ENCODE assay signal across 8 cellular contexts in genomic region chr6:82248233-82248735, GRCh38. TPM values are rescaled to one million over a fixed set of nuclear protein-coding genes. Genes with fewer than 3 reads are reported as not detected.
DNase-seq lines count a peak whose midpoint lies in the region; TF ChIP-seq lines count a peak whose summit lies in the region.

No MANE protein-coding gene starts in this region.

- H3K27me3 ChIP-seq in MG63 (no peaks in the 10 kb centered on the region), smooth muscle cell (ENCODE audit: low read depth) (no peaks in the 10 kb centered on the region)

- H2AFZ ChIP-seq in smooth muscle cell (ENCODE audit: low read depth), result peak overlapping the region; percentile 82

- H3K27ac ChIP-seq in HEK293 (ENCODE audit: extremely low read depth, low read depth, low read length) (peak overlapping the region; percentile 84), angular gyrus (ENCODE audit: low read depth, low read length) (peak overlapping the region; percentile 89), smooth muscle cell (ENCODE audit: low read depth) (peak overlapping the region; percentile 95)

- H3K4me1 ChIP-seq in HEK293 (ENCODE audit: control insufficient read depth, insufficient read depth, low read length) (peaks cover 10% of the 10 kb centered on the region; the same call in 1 of the 2 replicates), smooth muscle cell (ENCODE audit: low read depth) (peaks cover 20% of the 10 kb centered on the region)

- H3K9ac ChIP-seq in smooth muscle cell (ENCODE audit: low read depth), result peak overlapping the region; percentile 96

- H3K4me3 ChIP-seq in HEK293 (ENCODE audit: low read depth, low read length) (peak overlapping the region; percentile 78), MG63 (peak overlapping the region; percentile 75), smooth muscle cell (peak overlapping the region; percentile 69)

- POLR2A ChIA-PET in HEK293 (lab: Yijun Ruan, JAX), result interaction anchor here (1.0 to 1.6 kb wide), 2 partner anchors 809 to 820 kb away, joined by 3 to 5 read pairs; partner anchors contain the start of gene DOP1A

- H4K20me1 ChIP-seq in smooth muscle cell (ENCODE audit: low read depth), result peaks cover 23% of the 10 kb centered on the region

- no peak; the same call in 1 of the 2 replicates for TF ChIP-seq CTCF in HEK293 (tag by site-specific recombination; IDR thresholded peaks at IDR 0.05)
- TF ChIP-seq CTCF in smooth muscle cell (IDR thresholded peaks at IDR 0.05; ENCODE audit: borderline replicate concordance, insufficient read depth, poor library complexity, severe bottlenecking), result no peak

- H3K9me3 ChIP-seq in HEK293 (ENCODE audit: control insufficient read depth, insufficient read depth, low read depth, low read length) (no peaks in the 10 kb centered on the region), MG63 (no peaks in the 10 kb centered on the region), smooth muscle cell (replicated peaks; ENCODE audit: low read depth) (no peaks in the 10 kb centered on the region)

- H3K79me2 ChIP-seq in smooth muscle cell (ENCODE audit: low read depth), result peaks cover 39% of the 10 kb centered on the region

- WGBS in smooth muscle cell (ENCODE audit: low lambda C conversion rate), result 9% methylated on average over 11 of the region's 11 CpGs

- no peaks in the 10 kb centered on the region for H3F3A ChIP-seq in smooth muscle cell (ENCODE audit: low read depth)

- CTCF ChIA-PET in HEK293 (lab: Yijun Ruan, JAX), result interaction anchor here (1.1 to 3.8 kb wide), 5 partner anchors 14 to 1267 kb away, joined by 4 to 19 read pairs (median 5); partner anchors contain the start of gene UBE3D

- H3K36me3 ChIP-seq in HEK293 (ENCODE audit: control insufficient read depth in 2 of 2, insufficient read depth in 1 of 2, low read length in 2 of 2) (peaks cover 0 to 14% of the 10 kb centered on the region in 2 experiments; a peak in 2 of 3 replicates), MG63 (peaks cover 20% of the 10 kb centered on the region), smooth muscle cell (ENCODE audit: low read depth) (no peaks in the 10 kb centered on the region)

- DNase-seq in stimulated activated CD4-positive, alpha-beta T cell treated with anti-CD3 and anti-CD28 coated beads, Interleukin-1b, Interleukin-23, amount 100 ng/mL, for 48 hours, result peak; percentile 29
- no peak for DNase-seq in stimulated activated CD4-positive, alpha-beta T cell treated with anti-CD3 and anti-CD28 coated beads, Interleukin-4, amount 100 ng/mL, for 1 hour
- peak; percentile 54 for DNase-seq in MG63
- DNase-seq in iPS-NIHi11 (ENCODE audit: low spot score), result peak; percentile 35
- DNase-seq in smooth muscle cell (lab: John Stamatoyannopoulos, UW; ENCODE audit: unreplicated experiment), result peak; percentile 57
- DNase-seq in NCI-H2107 (lab: John Stamatoyannopoulos, UW), result no peak

- peak overlapping the region; percentile 85 for H3K4me2 ChIP-seq in smooth muscle cell

TF ChIP-seq in HEK293, 187 proteins besides CTCF, POLR2A, EP300 and RAD21 (continues in another document):
- TF ChIP-seq ZNF692 (tag by site-specific recombination; IDR thresholded peaks at IDR 0.05) (no peak), ZNF660 (tag by site-specific recombination; IDR thresholded peaks at IDR 0.05) (peak; percentile 31; the same call in 1 of the 2 replicates), GLIS2 (tag by site-specific recombination; IDR thresholded peaks at IDR 0.05) (no peak), ZNF214 (tag by site-specific recombination; IDR thresholded peaks at IDR 0.05; ENCODE audit: borderline replicate concordance) (no peak), GLI2 (tag by site-specific recombination; IDR thresholded peaks at IDR 0.05; ENCODE audit: borderline replicate concordance, low read depth) (no peak), SCRT1 (tag by site-specific recombination; IDR thresholded peaks at IDR 0.05; ENCODE audit: borderline replicate concordance) (no peak), GFI1B (tag by site-specific recombination; IDR thresholded peaks at IDR 0.05) (no peak), ZNF274 (IDR thresholded peaks at IDR 0.05; ENCODE audit: low read length) (no peak), ZNF274 (tag by site-specific recombination; IDR thresholded peaks at IDR 0.05; ENCODE audit: borderline replicate concordance) (no peak), PBX3 (CRISPR knock-in tag; IDR thresholded peaks at IDR 0.05) (no peak), ZBTB7A (tag by site-specific recombination; IDR thresholded peaks at IDR 0.05; ENCODE audit: low read depth) (no peak), TRIM28 (IDR thresholded peaks at IDR 0.05; ENCODE audit: borderline replicate concordance, low read length) (0 out of 2 replicates have a peak, but pooled peaks have one; percentile 54), ZNF16 (tag by site-specific recombination; IDR thresholded peaks at IDR 0.05; ENCODE audit: low read depth) (no peak), ZNF501 (tag by site-specific recombination; IDR thresholded peaks at IDR 0.05) (0 out of 2 replicates have a peak, but pooled peaks have one; percentile 10), ZNF366 (tag by site-specific recombination; conservative IDR thresholded peaks at IDR 0.05) (0 out of 2 replicates have a peak, but pooled peaks have one; percentile 23), ZNF530 (tag by site-specific recombination; IDR thresholded peaks at IDR 0.05; ENCODE audit: low read depth) (no peak)
- TF ChIP-seq, protein P1, sequence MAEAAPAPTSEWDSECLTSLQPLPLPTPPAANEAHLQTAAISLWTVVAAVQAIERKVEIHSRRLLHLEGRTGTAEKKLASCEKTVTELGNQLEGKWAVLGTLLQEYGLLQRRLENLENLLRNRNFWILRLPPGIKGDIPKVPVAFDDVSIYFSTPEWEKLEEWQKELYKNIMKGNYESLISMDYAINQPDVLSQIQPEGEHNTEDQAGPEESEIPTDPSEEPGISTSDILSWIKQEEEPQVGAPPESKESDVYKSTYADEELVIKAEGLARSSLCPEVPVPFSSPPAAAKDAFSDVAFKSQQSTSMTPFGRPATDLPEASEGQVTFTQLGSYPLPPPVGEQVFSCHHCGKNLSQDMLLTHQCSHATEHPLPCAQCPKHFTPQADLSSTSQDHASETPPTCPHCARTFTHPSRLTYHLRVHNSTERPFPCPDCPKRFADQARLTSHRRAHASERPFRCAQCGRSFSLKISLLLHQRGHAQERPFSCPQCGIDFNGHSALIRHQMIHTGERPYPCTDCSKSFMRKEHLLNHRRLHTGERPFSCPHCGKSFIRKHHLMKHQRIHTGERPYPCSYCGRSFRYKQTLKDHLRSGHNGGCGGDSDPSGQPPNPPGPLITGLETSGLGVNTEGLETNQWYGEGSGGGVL (tag by site-specific recombination; IDR thresholded peaks at IDR 0.05), result no peak
- TF ChIP-seq, protein P2, sequence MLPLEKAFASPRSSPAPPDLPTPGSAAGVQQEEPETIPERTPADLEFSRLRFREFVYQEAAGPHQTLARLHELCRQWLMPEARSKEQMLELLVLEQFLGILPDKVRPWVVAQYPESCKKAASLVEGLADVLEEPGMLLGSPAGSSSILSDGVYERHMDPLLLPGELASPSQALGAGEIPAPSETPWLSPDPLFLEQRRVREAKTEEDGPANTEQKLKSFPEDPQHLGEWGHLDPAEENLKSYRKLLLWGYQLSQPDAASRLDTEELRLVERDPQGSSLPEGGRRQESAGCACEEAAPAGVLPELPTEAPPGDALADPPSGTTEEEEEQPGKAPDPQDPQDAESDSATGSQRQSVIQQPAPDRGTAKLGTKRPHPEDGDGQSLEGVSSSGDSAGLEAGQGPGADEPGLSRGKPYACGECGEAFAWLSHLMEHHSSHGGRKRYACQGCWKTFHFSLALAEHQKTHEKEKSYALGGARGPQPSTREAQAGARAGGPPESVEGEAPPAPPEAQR (tag by site-specific recombination; IDR thresholded peaks at IDR 0.05), result no peak

RNA-seq across cellular contexts. Expression of gene IBTK, which starts 0.7 kb away (rescaled TPM):
- total RNA-seq in MG63 (2014; rRNA removed; shearing (Covaris generic); ENCODE audit: low replicate concordance), result 28.8 and 44.3 TPM in 2 replicates
- 50.7 and 69.7 TPM in 2 replicates for total RNA-seq in smooth muscle cell
- polyA plus RNA-seq in smooth muscle cell, result 15.3 and 21.6 TPM in 2 replicates

Comparison
In these comparisons a context has a peak if more than half of its experiments do, and no peak if none do; other contexts are left out.
1. DNase-seq: peak in stimulated activated CD4-positive, alpha-beta T cell treated with anti-CD3 and anti-CD28 coated beads, Interleukin-1b, Interleukin-23, amount 100 ng/mL, for 48 hours (single experiment), MG63 (single experiment), iPS-NIHi11 (single experiment) and smooth muscle cell (single experiment); none in stimulated activated CD4-positive, alpha-beta T cell treated with anti-CD3 and anti-CD28 coated beads, Interleukin-4, amount 100 ng/mL, for 1 hour (single experiment) and NCI-H2107 (single experiment).
2. Peak in every context shown above with its lines, with median percentiles within 50 percentile points of each other: H3K27ac ChIP-seq and H3K4me3 ChIP-seq.